ENCODE assay signal across 12 cellular contexts in the genomic region with DNA sequence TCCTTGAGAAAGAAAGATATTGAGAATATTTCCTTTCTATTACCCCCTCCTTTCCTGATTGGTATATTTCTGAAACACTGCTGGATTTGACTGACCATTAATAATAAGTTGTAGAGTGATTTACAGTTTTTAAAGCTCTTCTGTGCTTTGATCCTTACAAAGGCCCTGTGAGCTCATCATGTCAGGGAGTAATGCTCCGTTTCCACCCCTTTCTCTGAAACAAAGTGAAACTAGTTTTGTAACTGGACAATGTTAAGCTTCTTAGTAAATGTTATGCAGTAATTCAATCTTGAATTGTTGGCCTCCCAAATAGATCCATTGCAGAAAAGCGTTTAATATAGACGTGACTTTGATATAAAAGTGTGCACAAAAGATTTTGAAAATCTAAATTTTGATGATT.
DNase-seq lines count a peak whose midpoint lies in the region; ATAC-seq and TF ChIP-seq lines count a peak whose summit lies in the region.
"Had no signal": no experiment of that assay in that cellular context is flagged by ENCODE, and none has a peak within 500 bp of the region (broad histone marks: within the 10 kb centered on the region; RNA-seq: fewer than 3 reads in every experiment).

No MANE protein-coding gene starts in this region.

- no peak for DNase-seq in activated naive CD8-positive, alpha-beta T cell treated with anti-CD3 and anti-CD28 coated beads, Interleukin-2, amount 10 ng/mL, durations not matched to agents 7 days and 5 days
- no peak for DNase-seq in activated naive CD8-positive, alpha-beta T cell treated with anti-CD3 and anti-CD28 coated beads, Interleukin-2, amount 50 U/mL, for 24 hours
- DNase-seq in SK-N-SH (no peak), right atrium auricular region (ENCODE audit: low spot score) (no peak), AG20443 (ENCODE audit: low spot score) (no peak)
- DNase-seq in activated naive CD8-positive, alpha-beta T cell treated with anti-CD3 and anti-CD28 coated beads for 36 hours, result no peak
- DNase-seq: erythroblast, NCI-H510A treated with DMSO at 0.1 percent for 48 hours had no signal

- H3K9me3 ChIP-seq in SK-N-SH (no peaks in the 10 kb centered on the region), right atrium auricular region (no peaks in the 10 kb centered on the region)

- no peaks in the 10 kb centered on the region for H3F3A ChIP-seq in SK-N-SH (replicated peaks; ENCODE audit: insufficient read depth)

- H3K27me3 ChIP-seq in SK-N-SH (ENCODE audit: insufficient read depth) (no peaks in the 10 kb centered on the region), right atrium auricular region (no peaks in the 10 kb centered on the region)

- ATAC-seq in activated naive CD8-positive, alpha-beta T cell treated with anti-CD3 and anti-CD28 coated beads, Interleukin-2, amount 10 ng/mL, durations not matched to agents 7 days and 5 days (ENCODE audit: low read depth), result no peak
- no peak for ATAC-seq in activated naive CD8-positive, alpha-beta T cell treated with anti-CD3 and anti-CD28 coated beads, Interleukin-2, amount 50 U/mL, for 24 hours
- no peak for ATAC-seq in HG02623 (IDR thresholded peaks at IDR 0.05; ENCODE audit: unreplicated experiment)

- peaks cover 2% of the 10 kb centered on the region for H3K4me1 Mint-ChIP-seq in activated naive CD8-positive, alpha-beta T cell treated with anti-CD3 and anti-CD28 coated beads, Interleukin-2, amount 10 ng/mL, durations not matched to agents 7 days and 5 days
- H3K4me1 Mint-ChIP-seq in activated naive CD8-positive, alpha-beta T cell treated with anti-CD3 and anti-CD28 coated beads, Interleukin-2, amount 50 U/mL, for 24 hours, result no peaks in the 10 kb centered on the region
- H3K4me1 Mint-ChIP-seq in activated naive CD8-positive, alpha-beta T cell treated with anti-CD3 and anti-CD28 coated beads for 36 hours, result no peaks in the 10 kb centered on the region

- TF ChIP-seq CTCF in SK-N-SH (IDR thresholded peaks at IDR 0.05) (no peak), right atrium auricular region (IDR thresholded peaks at IDR 0.05) (no peak)

- peak overlapping the region; percentile 36; the same call in 1 of the 2 replicates for H3K9ac ChIP-seq in SK-N-SH

- no peak overlapping the region for H3K27ac Mint-ChIP-seq in activated naive CD8-positive, alpha-beta T cell treated with anti-CD3 and anti-CD28 coated beads, Interleukin-2, amount 10 ng/mL, durations not matched to agents 7 days and 5 days
- no peak overlapping the region for H3K27ac Mint-ChIP-seq in activated naive CD8-positive, alpha-beta T cell treated with anti-CD3 and anti-CD28 coated beads, Interleukin-2, amount 50 U/mL, for 24 hours
- H3K27ac Mint-ChIP-seq in activated naive CD8-positive, alpha-beta T cell treated with anti-CD3 and anti-CD28 coated beads for 36 hours, result no peak overlapping the region

- no peaks in the 10 kb centered on the region for H3K9me3 Mint-ChIP-seq in activated naive CD8-positive, alpha-beta T cell treated with anti-CD3 and anti-CD28 coated beads, Interleukin-2, amount 10 ng/mL, durations not matched to agents 7 days and 5 days
- H3K9me3 Mint-ChIP-seq in activated naive CD8-positive, alpha-beta T cell treated with anti-CD3 and anti-CD28 coated beads, Interleukin-2, amount 50 U/mL, for 24 hours, result no peaks in the 10 kb centered on the region
- H3K9me3 Mint-ChIP-seq in activated naive CD8-positive, alpha-beta T cell treated with anti-CD3 and anti-CD28 coated beads for 36 hours, result no peaks in the 10 kb centered on the region
- H3K9me3 Mint-ChIP-seq: neural crest cell had no signal

- H3K36me3 Mint-ChIP-seq in activated naive CD8-positive, alpha-beta T cell treated with anti-CD3 and anti-CD28 coated beads, Interleukin-2, amount 10 ng/mL, durations not matched to agents 7 days and 5 days, result no peaks in the 10 kb centered on the region
- H3K36me3 Mint-ChIP-seq in activated naive CD8-positive, alpha-beta T cell treated with anti-CD3 and anti-CD28 coated beads, Interleukin-2, amount 50 U/mL, for 24 hours (ENCODE audit: low read depth), result no peaks in the 10 kb centered on the region
- H3K36me3 Mint-ChIP-seq in activated naive CD8-positive, alpha-beta T cell treated with anti-CD3 and anti-CD28 coated beads for 36 hours, result no peaks in the 10 kb centered on the region

- CTCF ChIA-PET in SK-N-SH (lab: Yijun Ruan, JAX), result interaction anchor here (1.1 kb wide), 1 partner anchor 11 kb away, joined by 4 read pairs; no protein-coding TSS in a partner anchor

- H3K36me3 ChIP-seq in SK-N-SH (replicated peaks in 1 of 2; ENCODE audit: control insufficient read depth in 1 of 2, insufficient read depth in 2 of 2, low read length in 1 of 2) (no peaks in the 10 kb centered on the region), right atrium auricular region (no peaks in the 10 kb centered on the region), urinary bladder (ENCODE audit: insufficient read depth) (no peaks in the 10 kb centered on the region)

- no peaks in the 10 kb centered on the region for H3K9me2 ChIP-seq in SK-N-SH

- no peaks in the 10 kb centered on the region for H3K27me3 Mint-ChIP-seq in activated naive CD8-positive, alpha-beta T cell treated with anti-CD3 and anti-CD28 coated beads, Interleukin-2, amount 10 ng/mL, durations not matched to agents 7 days and 5 days
- no peaks in the 10 kb centered on the region for H3K27me3 Mint-ChIP-seq in activated naive CD8-positive, alpha-beta T cell treated with anti-CD3 and anti-CD28 coated beads, Interleukin-2, amount 50 U/mL, for 24 hours
- H3K27me3 Mint-ChIP-seq in activated naive CD8-positive, alpha-beta T cell treated with anti-CD3 and anti-CD28 coated beads for 36 hours, result no peaks in the 10 kb centered on the region

- no peaks in the 10 kb centered on the region for H3K4me1 ChIP-seq in SK-N-SH (ENCODE audit: control insufficient read depth in 1 of 2, insufficient read depth in 2 of 2, low read depth in 1 of 2, low read length in 1 of 2)
- H3K4me1 ChIP-seq in right atrium auricular region, result no peaks in the 10 kb centered on the region
- no peaks in the 10 kb centered on the region for H3K4me1 ChIP-seq in urinary bladder (ENCODE audit: insufficient read depth)

- POLR2A ChIA-PET in activated naive CD8-positive, alpha-beta T cell treated with anti-CD3 and anti-CD28 coated beads, Interleukin-2, amount 10 ng/mL, durations not matched to agents 7 days and 5 days (lab: Charles Lee), result no interaction called here
- POLR2A ChIA-PET in SK-N-SH (lab: Yijun Ruan, JAX), result no interaction called here

- TF ChIP-seq EP300 in SK-N-SH (IDR thresholded peaks at IDR 0.05; ENCODE audit: borderline replicate concordance in 1 of 2, low read depth in 1 of 2, low read length in 1 of 2), result no peak

- no peaks in the 10 kb centered on the region for H3K79me2 ChIP-seq in SK-N-SH (ENCODE audit: insufficient read depth)

- H3K4me3 ChIP-seq in SK-N-SH (ENCODE audit: low read depth in 2 of 2, low read length in 1 of 2), result peak overlapping the region; percentile 26 to 52; a peak in 2 of 4 replicates
- peak overlapping the region; percentile 5 to 21 for H3K4me3 ChIP-seq in right atrium auricular region
- peak overlapping the region; percentile 20 for H3K4me3 ChIP-seq in urinary bladder (ENCODE audit: low read depth, low read length)

- TF ChIP-seq RAD21 in SK-N-SH (IDR thresholded peaks at IDR 0.05; ENCODE audit: low read length), result no peak

- H3K4me2 ChIP-seq in SK-N-SH, result peak overlapping the region; percentile 49

- 10% methylated on average over 3 of the region's 3 CpGs for WGBS in SK-N-SH (ENCODE audit: low lambda C conversion rate)
- WGBS in urinary bladder, result 19% methylated on average over 3 of the region's 3 CpGs

- H3K27ac ChIP-seq in SK-N-SH (ENCODE audit: low read depth in 2 of 2, low read length in 1 of 2) (no peak overlapping the region), right atrium auricular region (no peak overlapping the region), urinary bladder (ENCODE audit: low read depth) (no peak overlapping the region)
- H3K27ac ChIP-seq: C4-2B had no signal

- H4K20me1 ChIP-seq in SK-N-SH (ENCODE audit: insufficient read depth), result no peaks in the 10 kb centered on the region

- peak overlapping the region; percentile 83 for H2AFZ ChIP-seq in SK-N-SH (ENCODE audit: low read depth)

- peak overlapping the region; percentile 60 for H3K4me3 Mint-ChIP-seq in activated naive CD8-positive, alpha-beta T cell treated with anti-CD3 and anti-CD28 coated beads, Interleukin-2, amount 10 ng/mL, durations not matched to agents 7 days and 5 days
- no peak overlapping the region for H3K4me3 Mint-ChIP-seq in activated naive CD8-positive, alpha-beta T cell treated with anti-CD3 and anti-CD28 coated beads, Interleukin-2, amount 50 U/mL, for 24 hours
- no peak overlapping the region for H3K4me3 Mint-ChIP-seq in activated naive CD8-positive, alpha-beta T cell treated with anti-CD3 and anti-CD28 coated beads for 36 hours
- H3K4me3 Mint-ChIP-seq: neural crest cell had no signal

TF ChIP-seq in SK-N-SH, 30 proteins besides CTCF, POLR2A, EP300 and RAD21 (continues in another document):
- TF ChIP-seq ELF1 (IDR thresholded peaks at IDR 0.05) (no peak), FOXM1 (IDR thresholded peaks at IDR 0.05; ENCODE audit: low read depth) (no peak), TCF12 (IDR thresholded peaks at IDR 0.05) (no peak), FOSL2 (IDR thresholded peaks at IDR 0.05; ENCODE audit: borderline replicate concordance, low read depth) (no peak), SIN3A (IDR thresholded peaks at IDR 0.05; ENCODE audit: borderline replicate concordance, low read depth, low read length) (no peak), MEF2A (IDR thresholded peaks at IDR 0.05; ENCODE audit: borderline replicate concordance, low read depth) (no peak), USF1 (IDR thresholded peaks at IDR 0.05; ENCODE audit: borderline replicate concordance, low read depth) (no peak), NRF1 (IDR thresholded peaks at IDR 0.05; ENCODE audit: low read depth, low read length) (no peak), JUND (IDR thresholded peaks at IDR 0.05) (no peak), GABPA (IDR thresholded peaks at IDR 0.05; ENCODE audit: low read depth) (no peak)
- TF ChIP-seq, protein P1, sequence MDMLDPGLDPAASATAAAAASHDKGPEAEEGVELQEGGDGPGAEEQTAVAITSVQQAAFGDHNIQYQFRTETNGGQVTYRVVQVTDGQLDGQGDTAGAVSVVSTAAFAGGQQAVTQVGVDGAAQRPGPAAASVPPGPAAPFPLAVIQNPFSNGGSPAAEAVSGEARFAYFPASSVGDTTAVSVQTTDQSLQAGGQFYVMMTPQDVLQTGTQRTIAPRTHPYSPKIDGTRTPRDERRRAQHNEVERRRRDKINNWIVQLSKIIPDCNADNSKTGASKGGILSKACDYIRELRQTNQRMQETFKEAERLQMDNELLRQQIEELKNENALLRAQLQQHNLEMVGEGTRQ (IDR thresholded peaks at IDR 0.05; ENCODE audit: borderline replicate concordance, low read depth, low read length), result no peak
